ENCODE assay signal across 1 cellular context in genomic region chr1:58929667-58930325, GRCh38.
TF ChIP-seq lines count a peak whose summit lies in the region.

No MANE protein-coding gene starts in this region.

TF ChIP-seq in IMR-90, 13 proteins besides CTCF, POLR2A, EP300 and RAD21 (continued from another document):
- TF ChIP-seq USF2 (IDR thresholded peaks at IDR 0.05; ENCODE audit: low read depth, low read length): no peak
- no peak for TF ChIP-seq RFX5 (IDR thresholded peaks at IDR 0.05; ENCODE audit: low read depth, low read length)
- no peak for TF ChIP-seq MAZ (IDR thresholded peaks at IDR 0.05; ENCODE audit: borderline replicate concordance, low read depth, low read length)
- no peak for TF ChIP-seq RCOR1 (IDR thresholded peaks at IDR 0.05; ENCODE audit: insufficient replicate concordance, low read length)
TF ChIP-seq in IMR-90: peak in this region for 0.
